ENCODE assay signal across 10 cellular contexts in the genomic region with DNA sequence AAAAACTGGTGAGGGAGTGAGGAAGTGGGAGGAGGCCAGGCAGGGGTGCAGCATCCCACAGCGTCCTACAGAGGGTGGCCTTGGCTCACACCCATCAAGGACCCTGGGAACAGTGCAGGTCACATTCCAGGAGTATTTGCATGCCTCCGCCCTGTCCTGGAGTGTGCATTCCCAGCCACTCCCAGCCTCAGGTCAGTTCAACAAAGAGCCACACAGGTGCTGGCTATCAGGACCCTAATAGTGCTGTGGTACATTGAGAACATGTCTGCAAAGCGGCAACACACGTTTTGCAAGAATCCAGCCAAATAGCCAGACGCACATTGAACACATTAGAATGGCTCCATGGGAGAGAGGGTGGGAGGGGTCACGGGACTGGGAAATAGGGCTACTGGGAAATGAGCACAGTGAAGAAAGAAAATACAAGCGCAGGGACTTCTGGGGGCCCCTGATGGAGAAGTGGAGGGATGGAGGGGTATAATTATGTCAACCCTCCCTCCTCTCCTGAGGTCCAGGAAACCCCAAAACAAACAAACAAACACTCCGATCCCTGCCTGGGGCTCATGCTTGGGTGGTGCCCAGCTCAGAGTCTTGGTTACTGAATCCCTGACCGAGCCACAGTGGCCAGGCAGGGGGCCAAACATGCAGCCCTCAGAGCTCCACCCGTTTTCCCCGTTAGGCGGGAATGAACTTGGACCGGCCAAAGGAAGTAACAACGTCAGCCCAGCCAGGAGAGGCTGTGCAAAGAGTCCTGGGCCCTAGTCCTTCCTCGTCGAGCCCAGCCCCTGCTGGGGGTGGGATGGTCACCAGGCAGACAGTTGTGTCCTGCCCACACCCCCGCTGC. TPM values are rescaled to one million over a fixed set of nuclear protein-coding genes. Genes with fewer than 3 reads are reported as not detected.
DNase-seq lines count a peak whose midpoint lies in the region; ATAC-seq and TF ChIP-seq lines count a peak whose summit lies in the region.
"Had no signal": no experiment of that assay in that cellular context is flagged by ENCODE, and none has a peak within 500 bp of the region (broad histone marks: within the 10 kb centered on the region; RNA-seq: fewer than 3 reads in every experiment).

No MANE protein-coding gene starts in this region.

- H3K36me3 ChIP-seq in WERI-Rb-1, result no peaks in the 10 kb centered on the region
- H3K36me3 ChIP-seq in heart left ventricle, result no peaks in the 10 kb centered on the region

- ATAC-seq in heart left ventricle (peak; percentile 58 to 81 (median 72)), HG03108 (IDR thresholded peaks at IDR 0.05; ENCODE audit: unreplicated experiment) (no peak)

- H3K27ac ChIP-seq in WERI-Rb-1, result no peak overlapping the region
- peak overlapping the region; percentile 73 to 95 (median 84) for H3K27ac ChIP-seq in heart left ventricle

- H3K4me3 ChIP-seq in WERI-Rb-1 (ENCODE audit: low read depth, low read length), result no peak overlapping the region
- H3K4me3 ChIP-seq in heart left ventricle, result peak overlapping the region in 3 of 12 donors; percentile 1 to 10 (median 5)

- H3K9me3 ChIP-seq in WERI-Rb-1 (ENCODE audit: severe bottlenecking), result no peaks in the 10 kb centered on the region
- no peaks in the 10 kb centered on the region for H3K9me3 ChIP-seq in heart left ventricle

- no peak for TF ChIP-seq POLR2A in heart left ventricle (IDR thresholded peaks at IDR 0.05)

- intact Hi-C loops in heart left ventricle (cut with DNase I) (loop anchor here in 1 of 10 donors (10.0 kb wide), 1 partner anchor 522 kb away; no protein-coding TSS in a partner anchor), posterior vena cava (cut with DNase I) (no loop called here)

- TF ChIP-seq CTCF in WERI-Rb-1 (IDR thresholded peaks at IDR 0.05; ENCODE audit: low read depth, low read length) (0 out of 2 replicates have a peak, but pooled peaks have one; percentile 21), heart left ventricle (IDR thresholded peaks at IDR 0.05) (peak in 3 of 12 donors; percentile 19 to 25 (median 20))

- 24 to 41% (median 31%) methylated on average over 13 to 17 of the region's 17 CpGs for WGBS in heart left ventricle, 4 donors

- peak; percentile 60 for DNase-seq in EL
- DNase-seq in WERI-Rb-1, result no peak
- DNase-seq in heart left ventricle, result peak; percentile 85 to 90 (median 88)
- peak; percentile 96 for DNase-seq in posterior vena cava (ENCODE audit: low spot score)
- no peak for DNase-seq in NCI-H2196 treated with DMSO at 0.1 percent for 48 hours (lab: John Stamatoyannopoulos, UW; ENCODE audit: unreplicated experiment)
- DNase-seq in NCI-H510A (lab: John Stamatoyannopoulos, UW), result no peak
- DNase-seq in NCI-H1105 (lab: John Stamatoyannopoulos, UW), result no peak
- DNase-seq: cortex of kidney, NCI-H1105 treated with DMSO at 0.1 percent for 48 hours had no signal

- H3K4me1 ChIP-seq in heart left ventricle, result peaks cover 19 to 95% (median 59%) of the 10 kb centered on the region in 12 donors

- H3K27me3 ChIP-seq in WERI-Rb-1 (ENCODE audit: insufficient read depth, low read depth, severe bottlenecking), result peaks cover 1% of the 10 kb centered on the region
- H3K27me3 ChIP-seq in heart left ventricle, result no peaks in the 10 kb centered on the region

RNA-seq across cellular contexts. Expression of a gene that starts 36.4 kb away (rescaled TPM):
- total RNA-seq in heart left ventricle (10 to 100 TPM in 2 of 9 donors, 1 to 10 TPM in 7; 5.4 to 47.3 (median 8.2) TPM), posterior vena cava (10 to 100 TPM; 44.6 to 53.4 TPM)
- 1 to 10 TPM; 2.0 to 4.1 TPM for polyA plus RNA-seq in heart left ventricle

Comparison
In these comparisons a context has a peak if more than half of its experiments do, and no peak if none do; other contexts are left out.
1. DNase-seq: peak in EL (single experiment), heart left ventricle (5 of 5) and posterior vena cava (single experiment); none in WERI-Rb-1 (single experiment), NCI-H2196 treated with DMSO at 0.1 percent for 48 hours (single experiment), NCI-H510A (single experiment) and NCI-H1105 (single experiment).